1 cellular context compared by ENCODE assay signal in the genomic region with DNA sequence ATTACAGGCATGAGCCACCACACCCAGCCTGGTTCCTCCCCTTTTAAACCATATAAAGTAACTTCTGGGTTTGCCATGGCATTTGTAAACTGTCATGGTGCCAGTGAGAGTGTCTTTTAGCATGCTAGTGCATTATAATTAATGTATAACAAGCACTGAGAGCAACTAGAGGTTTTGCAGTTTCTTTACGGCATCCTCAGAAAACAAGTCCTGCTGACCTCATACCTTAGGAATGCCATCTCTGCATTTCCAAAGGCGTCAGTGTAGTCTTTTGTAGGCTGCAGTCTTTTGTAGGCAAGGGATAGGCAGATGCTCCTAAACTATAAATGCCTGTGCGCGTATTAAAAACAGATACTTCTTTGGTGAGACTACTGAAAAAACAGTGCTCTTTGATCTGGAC.
TF ChIP-seq lines count a peak whose summit lies in the region.

No MANE protein-coding gene starts in this region.

TF ChIP-seq in A549, 52 proteins besides CTCF, POLR2A, EP300 and RAD21 (continued from another document):
- TF ChIP-seq TP53 (CRISPR knock-in tag; IDR thresholded peaks at IDR 0.05) (no peak), KDM5A (IDR thresholded peaks at IDR 0.05) (no peak), POLR2AphosphoS2 (conservative IDR thresholded peaks at IDR 0.05; ENCODE audit: low read length) (no peak)
